Comparison of ENCODE assay signal across 7 cellular contexts in genomic region chr18:35756506-35757117, GRCh38.
DNase-seq lines count a peak whose midpoint lies in the region; ATAC-seq and TF ChIP-seq lines count a peak whose summit lies in the region.

No MANE protein-coding gene starts in this region.

- H3K9ac ChIP-seq in endodermal cell (ENCODE audit: extremely low read depth, low read length, poor library complexity, severe bottlenecking), result no peak overlapping the region

- H3K27ac ChIP-seq in endodermal cell (ENCODE audit: low read depth, low read length), result no peak overlapping the region

- peak; percentile 65 for ATAC-seq in HG03342 (IDR thresholded peaks at IDR 0.05; ENCODE audit: unreplicated experiment)

- H3K9me3 ChIP-seq in endodermal cell (ENCODE audit: control insufficient read depth, low read length), result peaks cover 23% of the 10 kb centered on the region

- H3K36me3 Mint-ChIP-seq in endodermal cell (ENCODE audit: low read depth) (peaks cover 15% of the 10 kb centered on the region), mesothelial cell of epicardium (no peaks in the 10 kb centered on the region)

- no peak overlapping the region for H3K4me3 Mint-ChIP-seq in endodermal cell
- no peak overlapping the region for H3K4me3 Mint-ChIP-seq in mesothelial cell of epicardium

- no peaks in the 10 kb centered on the region for H3K27me3 ChIP-seq in endodermal cell (ENCODE audit: control insufficient read depth, insufficient read depth, low read length, poor library complexity, severe bottlenecking)

- H3K27ac Mint-ChIP-seq in endodermal cell (no peak overlapping the region), mesothelial cell of epicardium (no peak overlapping the region)

- H3K9me3 Mint-ChIP-seq in endodermal cell, result peaks cover 41% of the 10 kb centered on the region
- peaks cover 26% of the 10 kb centered on the region for H3K9me3 Mint-ChIP-seq in mesothelial cell of epicardium

- TF ChIP-seq CTCF in GM12873 (IDR thresholded peaks at IDR 0.05; ENCODE audit: insufficient read depth, low read depth, low read length, missing control alignments), result peak; percentile 72
- peak; percentile 93 for TF ChIP-seq CTCF in endodermal cell (conservative IDR thresholded peaks at IDR 0.05)
- peak; percentile 95 for TF ChIP-seq CTCF in mesothelial cell of epicardium (IDR thresholded peaks at IDR 0.05; ENCODE audit: unreplicated experiment)

- no peaks in the 10 kb centered on the region for H3K36me3 ChIP-seq in endodermal cell (ENCODE audit: control insufficient read depth, insufficient read depth, low read length)

- H3K27me3 Mint-ChIP-seq in endodermal cell (ENCODE audit: insufficient read depth), result peaks cover 2% of the 10 kb centered on the region
- H3K27me3 Mint-ChIP-seq in mesothelial cell of epicardium (ENCODE audit: low read depth), result no peaks in the 10 kb centered on the region

- H3K4me1 Mint-ChIP-seq in endodermal cell (peaks cover 9% of the 10 kb centered on the region), mesothelial cell of epicardium (peaks cover 5% of the 10 kb centered on the region)

- 21 to 39% methylated on average over 3 to 4 of the region's 5 CpGs for WGBS in endodermal cell (ENCODE audit: insufficient coverage in 1 of 2, insufficient read length in 1 of 2), 2 experiments

- DNase-seq in NCI-H510A treated with DMSO at 0.1 percent for 48 hours (lab: John Stamatoyannopoulos, UW) (peak; percentile 98), endodermal cell (peak; percentile 79), mesothelial cell of epicardium (ENCODE audit: low spot score in 2 of 2, unreplicated experiment in 2 of 2) (no peak)
- peak; percentile 26 to 27 for DNase-seq in activated CD4-positive, alpha-beta T cell treated with anti-CD3 and anti-CD28 coated beads, Interleukin-2, amount 50 U/mL, for 4 hours
- peak; percentile 6 to 68 (median 32) for DNase-seq in stimulated activated naive CD4-positive, alpha-beta T cell (lab: John Stamatoyannopoulos, UW)

- no peak overlapping the region for H3K4me3 ChIP-seq in endodermal cell (ENCODE audit: low read length)

- no peaks in the 10 kb centered on the region for H3K4me1 ChIP-seq in endodermal cell (ENCODE audit: control insufficient read depth, insufficient read depth, low read length)

Comparison
In these comparisons a context has a peak if more than half of its experiments do, and no peak if none do; other contexts are left out.
1. DNase-seq: peak in NCI-H510A treated with DMSO at 0.1 percent for 48 hours (single experiment), activated CD4-positive, alpha-beta T cell treated with anti-CD3 and anti-CD28 coated beads, Interleukin-2, amount 50 U/mL, for 4 hours (2 of 2), endodermal cell (single experiment) and stimulated activated naive CD4-positive, alpha-beta T cell (6 of 6); none in mesothelial cell of epicardium (0 of 2).
2. Peak in every context shown above with its lines, with median percentiles within 50 percentile points of each other: CTCF ChIP-seq.